Comparison of ENCODE assay signal across 11 cellular contexts in the genomic region with DNA sequence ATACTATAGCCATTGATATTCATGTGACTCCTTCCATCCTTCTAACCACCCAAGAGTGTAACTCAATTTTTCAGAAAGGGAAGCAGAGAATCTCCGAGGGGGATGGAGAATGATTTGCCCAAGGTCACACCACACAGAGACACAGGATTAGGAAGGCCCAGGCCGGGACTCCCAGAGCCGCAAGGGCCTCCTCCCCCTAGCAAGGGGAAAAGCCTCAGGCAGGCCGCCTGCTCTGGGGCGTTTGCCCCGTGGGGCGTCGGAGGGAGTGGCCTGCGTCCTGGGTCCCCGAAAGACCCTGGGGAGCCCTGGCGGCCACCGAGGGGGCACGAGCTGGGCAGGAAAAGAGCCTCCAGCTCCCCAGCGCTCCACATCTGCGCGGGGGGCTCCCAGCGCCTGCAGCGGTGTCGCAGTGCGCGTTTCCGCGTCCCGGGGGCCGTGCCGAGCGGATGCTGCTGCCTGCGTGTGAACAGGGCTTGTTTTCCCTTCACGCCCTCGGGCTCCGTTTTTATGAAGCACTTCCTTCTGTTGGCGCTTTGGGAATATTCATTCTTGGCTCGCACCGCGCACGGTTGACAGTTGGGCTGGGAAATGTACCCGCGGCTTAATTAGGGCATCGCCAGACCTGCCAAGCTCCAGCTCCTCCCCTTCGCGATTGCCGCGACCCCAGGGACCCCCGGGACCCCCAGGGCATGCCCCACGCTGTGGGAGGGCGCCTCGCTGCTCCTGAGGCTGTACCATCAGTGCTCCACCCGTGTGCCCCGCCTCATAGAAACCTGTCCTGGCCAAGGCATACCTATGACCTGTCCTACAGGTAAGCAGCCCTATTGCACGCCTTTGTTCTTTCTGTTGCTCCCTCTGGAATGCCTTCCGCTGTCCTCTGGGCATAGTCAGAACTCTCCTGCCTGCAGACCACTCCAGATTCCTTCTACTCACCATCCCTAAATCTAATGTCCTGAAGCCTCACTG.
A peak's percentile ranks its signal among the peaks of the same experiment; 100 is the strongest.
DNase-seq lines count a peak whose midpoint lies in the region; ATAC-seq and TF ChIP-seq lines count a peak whose summit lies in the region.
"Had no signal": no experiment of that assay in that cellular context is flagged by ENCODE, and none has a peak within 500 bp of the region (broad histone marks: within the 10 kb centered on the region; RNA-seq: fewer than 3 reads in every experiment).

No MANE protein-coding gene starts in this region.

- intact Hi-C loops in left colon (cut with DNase I, micrococcal nuclease) (no loop called here), upper lobe of right lung (cut with DNase I) (loop anchor here (10.0 kb wide), 1 partner anchor 98 kb away; no protein-coding TSS in a partner anchor)

- H3K36me3 ChIP-seq in upper lobe of right lung: no peaks in the 10 kb centered on the region

- peak overlapping the region; percentile 23 for H3K4me3 ChIP-seq in upper lobe of right lung

- peak; percentile 83 for ATAC-seq in left colon
- peak; percentile 52 for ATAC-seq in upper lobe of right lung
- no peak for ATAC-seq in GM21528 (IDR thresholded peaks at IDR 0.05; ENCODE audit: low FRiP score, unreplicated experiment)
- no peak for ATAC-seq in GM21423 (IDR thresholded peaks at IDR 0.05; ENCODE audit: unreplicated experiment)
- ATAC-seq: activated T-cell treated with anti-CD3 and anti-CD28 coated beads, Interleukin-2, amount 50 U/mL, for 72 hours; HCT116 had no signal

- H3K27me3 ChIP-seq in upper lobe of right lung: peaks cover 11% of the 10 kb centered on the region

- no peak for TF ChIP-seq CTCF in upper lobe of right lung (IDR thresholded peaks at IDR 0.05)

- H3K9me3 ChIP-seq in upper lobe of right lung: no peaks in the 10 kb centered on the region

- no peak overlapping the region for H3K27ac ChIP-seq in upper lobe of right lung

- H3K4me1 ChIP-seq in upper lobe of right lung: peaks cover 5% of the 10 kb centered on the region

- DNase-seq in M059J (ENCODE audit: low read depth): peak; percentile 75
- peak; percentile 36 for DNase-seq in dedifferentiated amniotic fluid mesenchymal stem cell (ENCODE audit: extremely low spot score)
- peak; percentile 33 to 48 for DNase-seq in left colon
- DNase-seq in upper lobe of right lung: no peak
- no peak for DNase-seq in NCI-H748 (lab: John Stamatoyannopoulos, UW; ENCODE audit: unreplicated experiment)
- DNase-seq: activated T-cell treated with anti-CD3 and anti-CD28 coated beads, Interleukin-2, amount 50 U/mL, for 72 hours; endodermal cell; NCI-H226 had no signal

Comparison
In these comparisons a context has a peak if more than half of its experiments do, and no peak if none do; other contexts are left out.
1. DNase-seq: peak in M059J (single experiment), dedifferentiated amniotic fluid mesenchymal stem cell (single experiment) and left colon (2 of 2); none in upper lobe of right lung (single experiment) and NCI-H748 (single experiment).
2. ATAC-seq: peak in left colon (single experiment) and upper lobe of right lung (single experiment); none in GM21528 (single experiment) and GM21423 (single experiment).